1 cellular context compared by ENCODE assay signal in genomic region chr9:129210125-129210524, GRCh38.
TF ChIP-seq lines count a peak whose summit lies in the region.

No MANE protein-coding gene starts in this region.

TF ChIP-seq in GM23338, 12 proteins besides CTCF, POLR2A, EP300 and RAD21 (continued from another document):
- TF ChIP-seq, protein P1, sequence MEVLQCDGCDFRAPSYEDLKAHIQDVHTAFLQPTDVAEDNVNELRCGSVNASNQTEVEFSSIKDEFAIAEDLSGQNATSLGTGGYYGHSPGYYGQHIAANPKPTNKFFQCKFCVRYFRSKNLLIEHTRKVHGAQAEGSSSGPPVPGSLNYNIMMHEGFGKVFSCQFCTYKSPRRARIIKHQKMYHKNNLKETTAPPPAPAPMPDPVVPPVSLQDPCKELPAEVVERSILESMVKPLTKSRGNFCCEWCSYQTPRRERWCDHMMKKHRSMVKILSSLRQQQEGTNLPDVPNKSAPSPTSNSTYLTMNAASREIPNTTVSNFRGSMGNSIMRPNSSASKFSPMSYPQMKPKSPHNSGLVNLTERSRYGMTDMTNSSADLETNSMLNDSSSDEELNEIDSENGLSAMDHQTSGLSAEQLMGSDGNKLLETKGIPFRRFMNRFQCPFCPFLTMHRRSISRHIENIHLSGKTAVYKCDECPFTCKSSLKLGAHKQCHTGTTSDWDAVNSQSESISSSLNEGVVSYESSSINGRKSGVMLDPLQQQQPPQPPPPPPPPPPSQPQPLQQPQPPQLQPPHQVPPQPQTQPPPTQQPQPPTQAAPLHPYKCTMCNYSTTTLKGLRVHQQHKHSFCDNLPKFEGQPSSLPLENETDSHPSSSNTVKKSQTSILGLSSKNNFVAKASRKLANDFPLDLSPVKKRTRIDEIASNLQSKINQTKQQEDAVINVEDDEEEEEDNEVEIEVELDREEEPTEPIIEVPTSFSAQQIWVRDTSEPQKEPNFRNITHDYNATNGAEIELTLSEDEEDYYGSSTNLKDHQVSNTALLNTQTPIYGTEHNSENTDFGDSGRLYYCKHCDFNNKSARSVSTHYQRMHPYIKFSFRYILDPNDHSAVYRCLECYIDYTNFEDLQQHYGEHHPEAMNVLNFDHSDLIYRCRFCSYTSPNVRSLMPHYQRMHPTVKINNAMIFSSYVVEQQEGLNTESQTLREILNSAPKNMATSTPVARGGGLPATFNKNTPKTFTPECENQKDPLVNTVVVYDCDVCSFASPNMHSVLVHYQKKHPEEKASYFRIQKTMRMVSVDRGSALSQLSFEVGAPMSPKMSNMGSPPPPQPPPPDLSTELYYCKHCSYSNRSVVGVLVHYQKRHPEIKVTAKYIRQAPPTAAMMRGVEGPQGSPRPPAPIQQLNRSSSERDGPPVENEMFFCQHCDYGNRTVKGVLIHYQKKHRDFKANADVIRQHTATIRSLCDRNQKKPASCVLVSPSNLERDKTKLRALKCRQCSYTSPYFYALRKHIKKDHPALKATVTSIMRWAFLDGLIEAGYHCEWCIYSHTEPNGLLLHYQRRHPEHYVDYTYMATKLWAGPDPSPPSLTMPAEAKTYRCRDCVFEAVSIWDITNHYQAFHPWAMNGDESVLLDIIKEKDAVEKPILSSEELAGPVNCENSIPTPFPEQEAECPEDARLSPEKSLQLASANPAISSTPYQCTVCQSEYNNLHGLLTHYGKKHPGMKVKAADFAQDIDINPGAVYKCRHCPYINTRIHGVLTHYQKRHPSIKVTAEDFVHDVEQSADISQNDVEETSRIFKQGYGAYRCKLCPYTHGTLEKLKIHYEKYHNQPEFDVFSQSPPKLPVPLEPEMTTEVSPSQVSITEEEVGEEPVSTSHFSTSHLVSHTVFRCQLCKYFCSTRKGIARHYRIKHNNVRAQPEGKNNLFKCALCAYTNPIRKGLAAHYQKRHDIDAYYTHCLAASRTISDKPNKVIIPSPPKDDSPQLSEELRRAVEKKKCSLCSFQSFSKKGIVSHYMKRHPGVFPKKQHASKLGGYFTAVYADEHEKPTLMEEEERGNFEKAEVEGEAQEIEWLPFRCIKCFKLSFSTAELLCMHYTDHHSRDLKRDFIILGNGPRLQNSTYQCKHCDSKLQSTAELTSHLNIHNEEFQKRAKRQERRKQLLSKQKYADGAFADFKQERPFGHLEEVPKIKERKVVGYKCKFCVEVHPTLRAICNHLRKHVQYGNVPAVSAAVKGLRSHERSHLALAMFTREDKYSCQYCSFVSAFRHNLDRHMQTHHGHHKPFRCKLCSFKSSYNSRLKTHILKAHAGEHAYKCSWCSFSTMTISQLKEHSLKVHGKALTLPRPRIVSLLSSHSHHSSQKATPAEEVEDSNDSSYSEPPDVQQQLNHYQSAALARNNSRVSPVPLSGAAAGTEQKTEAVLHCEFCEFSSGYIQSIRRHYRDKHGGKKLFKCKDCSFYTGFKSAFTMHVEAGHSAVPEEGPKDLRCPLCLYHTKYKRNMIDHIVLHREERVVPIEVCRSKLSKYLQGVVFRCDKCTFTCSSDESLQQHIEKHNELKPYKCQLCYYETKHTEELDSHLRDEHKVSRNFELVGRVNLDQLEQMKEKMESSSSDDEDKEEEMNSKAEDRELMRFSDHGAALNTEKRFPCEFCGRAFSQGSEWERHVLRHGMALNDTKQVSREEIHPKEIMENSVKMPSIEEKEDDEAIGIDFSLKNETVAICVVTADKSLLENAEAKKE (CRISPR knock-in tag; IDR thresholded peaks at IDR 0.05), result no peak
